19 cellular contexts compared by ENCODE assay signal in the genomic region with DNA sequence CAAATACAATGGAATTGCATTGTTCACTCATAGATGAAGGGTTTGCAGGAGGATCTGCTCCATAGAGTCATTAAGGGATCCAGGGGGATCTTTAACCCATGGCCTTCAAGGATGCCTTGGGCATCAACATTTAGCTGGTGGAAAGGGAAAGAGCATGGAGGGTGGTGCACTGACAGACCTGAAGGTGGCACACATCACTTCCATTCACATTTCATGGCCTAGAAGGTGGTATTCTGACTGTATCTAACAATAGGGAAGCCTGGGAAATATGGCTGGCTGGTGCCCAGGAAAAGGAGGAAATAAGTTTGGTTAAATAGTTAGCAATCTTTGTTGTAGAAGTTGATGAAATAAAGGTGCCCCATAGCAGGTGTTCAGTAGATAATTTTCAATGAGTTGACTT.
DNase-seq lines count a peak whose midpoint lies in the region; ATAC-seq and TF ChIP-seq lines count a peak whose summit lies in the region.
"Had no signal": no experiment of that assay in that cellular context is flagged by ENCODE, and none has a peak within 500 bp of the region (broad histone marks: within the 10 kb centered on the region; RNA-seq: fewer than 3 reads in every experiment).

No MANE protein-coding gene starts in this region.

- H3K4me1 Mint-ChIP-seq in activated CD4-positive, alpha-beta T cell treated with anti-CD3 and anti-CD28 coated beads, Interleukin-2, amount 10 ng/mL, durations not matched to agents 7 days and 5 days: no peaks in the 10 kb centered on the region
- H3K4me1 Mint-ChIP-seq in T-helper 17 cell: no peaks in the 10 kb centered on the region

- H3K9me3 ChIP-seq in WERI-Rb-1 (ENCODE audit: severe bottlenecking) (no peaks in the 10 kb centered on the region), T-helper 17 cell (ENCODE audit: control insufficient read depth, low read length, poor library complexity, severe bottlenecking) (no peaks in the 10 kb centered on the region)
- H3K9me3 ChIP-seq: SJCRH30 had no signal

- no peak overlapping the region for H3K27ac ChIP-seq in C4-2B
- no peak overlapping the region for H3K27ac ChIP-seq in WERI-Rb-1
- H3K27ac ChIP-seq: SJCRH30 had no signal

- no peaks in the 10 kb centered on the region for H3K27me3 ChIP-seq in WERI-Rb-1 (ENCODE audit: insufficient read depth, low read depth, severe bottlenecking)
- H3K27me3 ChIP-seq: SJCRH30 had no signal

- no peak overlapping the region for H3K27ac Mint-ChIP-seq in activated CD4-positive, alpha-beta T cell treated with anti-CD3 and anti-CD28 coated beads, Interleukin-2, amount 10 ng/mL, durations not matched to agents 7 days and 5 days
- H3K27ac Mint-ChIP-seq in T-helper 17 cell: no peak overlapping the region
- H3K27ac Mint-ChIP-seq: CD4-positive, alpha-beta T cell had no signal

- intact Hi-C loops in left colon (cut with DNase I, micrococcal nuclease): no loop called here

- H3K4me3 ChIP-seq in WERI-Rb-1 (ENCODE audit: low read depth, low read length): no peak overlapping the region
- H3K4me3 ChIP-seq: GM12878, SJCRH30 had no signal

- POLR2A ChIA-PET in activated CD4-positive, alpha-beta T cell treated with anti-CD3 and anti-CD28 coated beads, Interleukin-2, amount 10 ng/mL, durations not matched to agents 7 days and 5 days (lab: Charles Lee): no interaction called here

- no peaks in the 10 kb centered on the region for H3K36me3 ChIP-seq in WERI-Rb-1
- H3K36me3 ChIP-seq: SJCRH30 had no signal

- peak; percentile 11; the same call in 1 of the 2 replicates for TF ChIP-seq CTCF in C4-2B (conservative IDR thresholded peaks at IDR 0.05)
- 0 out of 2 replicates have a peak, but pooled peaks have one; percentile 12 for TF ChIP-seq CTCF in WERI-Rb-1 (IDR thresholded peaks at IDR 0.05; ENCODE audit: low read depth, low read length)

- H3K27me3 Mint-ChIP-seq in activated CD4-positive, alpha-beta T cell treated with anti-CD3 and anti-CD28 coated beads, Interleukin-2, amount 10 ng/mL, durations not matched to agents 7 days and 5 days: no peaks in the 10 kb centered on the region
- H3K27me3 Mint-ChIP-seq in T-helper 17 cell: peaks cover 10% of the 10 kb centered on the region

- DNase-seq in HT-29 (ENCODE audit: low spot score): peak; percentile 39
- no peak for DNase-seq in WERI-Rb-1
- no peak for DNase-seq in left colon
- DNase-seq in activated CD4-positive, alpha-beta T cell treated with anti-CD3 and anti-CD28 coated beads, Interleukin-2, amount 10 ng/mL, durations not matched to agents 7 days and 5 days: no peak
- no peak for DNase-seq in T1000 (lab: John Stamatoyannopoulos, UW)
- no peak for DNase-seq in T-helper 17 cell
- DNase-seq: CD4-positive, alpha-beta T cell; DMS79 treated with DMSO at 0.1 percent for 48 hours; GOT3; NCI-H1105 treated with DMSO at 0.1 percent for 48 hours; NCI-H1694 treated with DMSO at 0.1 percent for 48 hours; NCI-H2171; NCI-H446; OCI-M1; SJCRH30 had no signal

- CTCF ChIA-PET in activated CD4-positive, alpha-beta T cell treated with anti-CD3 and anti-CD28 coated beads, Interleukin-2, amount 10 ng/mL, durations not matched to agents 7 days and 5 days (lab: Charles Lee): interaction anchor here (0.9 kb wide), 1 partner anchor 11 kb away, joined by 3 read pairs; no protein-coding TSS in a partner anchor

- peak; percentile 87 for ATAC-seq in left colon
- ATAC-seq in T-helper 17 cell: no peak
- no peak for ATAC-seq in HG03139 (IDR thresholded peaks at IDR 0.05; ENCODE audit: unreplicated experiment)
- ATAC-seq: GM12878 had no signal

- no peaks in the 10 kb centered on the region for H3K36me3 Mint-ChIP-seq in activated CD4-positive, alpha-beta T cell treated with anti-CD3 and anti-CD28 coated beads, Interleukin-2, amount 10 ng/mL, durations not matched to agents 7 days and 5 days (ENCODE audit: low read depth)
- H3K36me3 Mint-ChIP-seq in T-helper 17 cell (ENCODE audit: low read depth): peaks cover 2% of the 10 kb centered on the region

- no peak overlapping the region for H3K4me3 Mint-ChIP-seq in activated CD4-positive, alpha-beta T cell treated with anti-CD3 and anti-CD28 coated beads, Interleukin-2, amount 10 ng/mL, durations not matched to agents 7 days and 5 days
- H3K4me3 Mint-ChIP-seq in T-helper 17 cell: no peak overlapping the region
- H3K4me3 Mint-ChIP-seq: CD4-positive, alpha-beta T cell had no signal

- H3K9me3 Mint-ChIP-seq in activated CD4-positive, alpha-beta T cell treated with anti-CD3 and anti-CD28 coated beads, Interleukin-2, amount 10 ng/mL, durations not matched to agents 7 days and 5 days: no peaks in the 10 kb centered on the region
- H3K9me3 Mint-ChIP-seq: CD4-positive, alpha-beta T cell; HFFc6 had no signal
